ENCODE assay signal across 10 cellular contexts in genomic region chr19:12194827-12195500, GRCh38. TPM values are rescaled to one million over a fixed set of nuclear protein-coding genes. Genes with fewer than 3 reads are reported as not detected.
DNase-seq lines count a peak whose midpoint lies in the region; ATAC-seq and TF ChIP-seq lines count a peak whose summit lies in the region.
"Had no signal": no experiment of that assay in that cellular context is flagged by ENCODE, and none has a peak within 500 bp of the region (broad histone marks: within the 10 kb centered on the region; RNA-seq: fewer than 3 reads in every experiment).

No MANE protein-coding gene starts in this region.

- H3K36me3 ChIP-seq in osteoblast (ENCODE audit: insufficient read depth, low read length): peaks cover 9% of the 10 kb centered on the region

- no peaks in the 10 kb centered on the region for H4K20me1 ChIP-seq in osteoblast (ENCODE audit: insufficient read depth, low read length)

- H3K27me3 Mint-ChIP-seq in activated T-helper 1 cell treated with anti-CD3 and anti-CD28 coated beads, Interleukin-12 subunit alpha, Interleukin-12 subunit beta, Interleukin-2, Interleukin-4 antibody, amounts not matched to agents 30 ng/mL and 10 ng/mL and 1 ng/mL, durations not matched to agents 14 hours and 24 hours and 36 hours (ENCODE audit: insufficient read depth): no peaks in the 10 kb centered on the region
- peaks cover 4% of the 10 kb centered on the region for H3K27me3 Mint-ChIP-seq in activated naive CD4-positive, alpha-beta T cell treated with anti-CD3 and anti-CD28 coated beads, Interleukin-2, amount 10 ng/mL, durations not matched to agents 7 days and 5 days

- H3K4me3 ChIP-seq in osteoblast (ENCODE audit: insufficient read depth, low read length): peak overlapping the region; percentile 63
- H3K4me3 ChIP-seq: SK-N-MC had no signal

- ATAC-seq in HG03378 (IDR thresholded peaks at IDR 0.05; ENCODE audit: unreplicated experiment): no peak
- ATAC-seq in HG02973 (IDR thresholded peaks at IDR 0.05; ENCODE audit: unreplicated experiment): no peak

- intact Hi-C loops in activated T-helper 1 cell treated with anti-CD3 and anti-CD28 coated beads, Interleukin-12 subunit alpha, Interleukin-12 subunit beta, Interleukin-2, Interleukin-4 antibody, amounts not matched to agents 30 ng/mL and 10 ng/mL and 1 ng/mL, durations not matched to agents 14 hours and 24 hours and 36 hours (cut with micrococcal nuclease): no loop called here

- H3K9me3 Mint-ChIP-seq in activated T-helper 1 cell treated with anti-CD3 and anti-CD28 coated beads, Interleukin-12 subunit alpha, Interleukin-12 subunit beta, Interleukin-2, Interleukin-4 antibody, amounts not matched to agents 30 ng/mL and 10 ng/mL and 1 ng/mL, durations not matched to agents 14 hours and 24 hours and 36 hours: peaks cover 55% of the 10 kb centered on the region
- peaks cover 63% of the 10 kb centered on the region for H3K9me3 Mint-ChIP-seq in activated naive CD4-positive, alpha-beta T cell treated with anti-CD3 and anti-CD28 coated beads, Interleukin-2, amount 10 ng/mL, durations not matched to agents 7 days and 5 days

- H3K4me1 Mint-ChIP-seq in activated T-helper 1 cell treated with anti-CD3 and anti-CD28 coated beads, Interleukin-12 subunit alpha, Interleukin-12 subunit beta, Interleukin-2, Interleukin-4 antibody, amounts not matched to agents 30 ng/mL and 10 ng/mL and 1 ng/mL, durations not matched to agents 14 hours and 24 hours and 36 hours (ENCODE audit: low read depth): no peaks in the 10 kb centered on the region
- peaks cover 19% of the 10 kb centered on the region for H3K4me1 Mint-ChIP-seq in activated naive CD4-positive, alpha-beta T cell treated with anti-CD3 and anti-CD28 coated beads, Interleukin-2, amount 10 ng/mL, durations not matched to agents 7 days and 5 days

- H3K27ac ChIP-seq in osteoblast (ENCODE audit: low read depth, low read length): no peak overlapping the region
- H3K27ac ChIP-seq: 22Rv1, SK-N-MC had no signal

- no peak for TF ChIP-seq CTCF in osteoblast (IDR thresholded peaks at IDR 0.05; ENCODE audit: extremely low read depth, low read depth, low read length)

- no peaks in the 10 kb centered on the region for H3K79me2 ChIP-seq in osteoblast (ENCODE audit: insufficient read depth, low read length)

- H3K4me2 ChIP-seq in osteoblast (ENCODE audit: insufficient read depth, low read length): peak overlapping the region; percentile 59

- H3K27me3 ChIP-seq in osteoblast (ENCODE audit: insufficient read depth, low read length): no peaks in the 10 kb centered on the region

- peak overlapping the region; percentile 15 for H2AFZ ChIP-seq in osteoblast (ENCODE audit: low read length)

- H3K27ac Mint-ChIP-seq in activated T-helper 1 cell treated with anti-CD3 and anti-CD28 coated beads, Interleukin-12 subunit alpha, Interleukin-12 subunit beta, Interleukin-2, Interleukin-4 antibody, amounts not matched to agents 30 ng/mL and 10 ng/mL and 1 ng/mL, durations not matched to agents 14 hours and 24 hours and 36 hours: no peak overlapping the region
- peak overlapping the region; percentile 68 for H3K27ac Mint-ChIP-seq in activated naive CD4-positive, alpha-beta T cell treated with anti-CD3 and anti-CD28 coated beads, Interleukin-2, amount 10 ng/mL, durations not matched to agents 7 days and 5 days

- CTCF ChIA-PET in activated naive CD4-positive, alpha-beta T cell treated with anti-CD3 and anti-CD28 coated beads, Interleukin-2, amount 10 ng/mL, durations not matched to agents 7 days and 5 days (lab: Charles Lee): no interaction called here

- H3K4me3 Mint-ChIP-seq in activated T-helper 1 cell treated with anti-CD3 and anti-CD28 coated beads, Interleukin-12 subunit alpha, Interleukin-12 subunit beta, Interleukin-2, Interleukin-4 antibody, amounts not matched to agents 30 ng/mL and 10 ng/mL and 1 ng/mL, durations not matched to agents 14 hours and 24 hours and 36 hours: no peak overlapping the region
- H3K4me3 Mint-ChIP-seq in activated naive CD4-positive, alpha-beta T cell treated with anti-CD3 and anti-CD28 coated beads, Interleukin-2, amount 10 ng/mL, durations not matched to agents 7 days and 5 days: peak overlapping the region; percentile 65

- peaks cover 22% of the 10 kb centered on the region for H3K36me3 Mint-ChIP-seq in activated T-helper 1 cell treated with anti-CD3 and anti-CD28 coated beads, Interleukin-12 subunit alpha, Interleukin-12 subunit beta, Interleukin-2, Interleukin-4 antibody, amounts not matched to agents 30 ng/mL and 10 ng/mL and 1 ng/mL, durations not matched to agents 14 hours and 24 hours and 36 hours (ENCODE audit: low read depth)
- H3K36me3 Mint-ChIP-seq in activated naive CD4-positive, alpha-beta T cell treated with anti-CD3 and anti-CD28 coated beads, Interleukin-2, amount 10 ng/mL, durations not matched to agents 7 days and 5 days: peaks cover 42% of the 10 kb centered on the region

- DNase-seq in activated T-helper 1 cell treated with Interleukin-2 at 50 U/mL for 16 hours (ENCODE audit: low read depth) (peak; percentile 26), glomerular endothelial cell (ENCODE audit: extremely low read depth, low read depth, low spot score) (peak; percentile 22), osteoblast (ENCODE audit: insufficient read length, low spot score, missing footprints) (no peak), superior temporal gyrus (ENCODE audit: extremely low spot score) (peak; percentile 90)
- no peak for DNase-seq in activated T-helper 1 cell treated with anti-CD3 and anti-CD28 coated beads, Interleukin-12 subunit alpha, Interleukin-12 subunit beta, Interleukin-2, Interleukin-4 antibody, amounts not matched to agents 30 ng/mL and 10 ng/mL and 1 ng/mL, durations not matched to agents 14 hours and 24 hours and 36 hours (ENCODE audit: low spot score)
- DNase-seq in activated naive CD4-positive, alpha-beta T cell treated with anti-CD3 and anti-CD28 coated beads, Interleukin-2, amount 10 ng/mL, durations not matched to agents 7 days and 5 days: peak; percentile 68

- H3K9me3 ChIP-seq in osteoblast (ENCODE audit: low read depth, low read length): peaks cover 21% of the 10 kb centered on the region

- H3K4me1 ChIP-seq in osteoblast (ENCODE audit: insufficient read depth, low read length): no peaks in the 10 kb centered on the region

RNA-seq across cellular contexts. Expression of gene ZNF136, which starts 32.1 kb away (rescaled TPM):
- total RNA-seq in activated T-helper 1 cell treated with anti-CD3 and anti-CD28 coated beads, Interleukin-12 subunit alpha, Interleukin-12 subunit beta, Interleukin-2, Interleukin-4 antibody, amounts not matched to agents 30 ng/mL and 10 ng/mL and 1 ng/mL, durations not matched to agents 14 hours and 24 hours and 36 hours: 10.1 and 10.8 TPM in 2 replicates
- 3.9 and 4.6 TPM in 2 replicates for total RNA-seq in glomerular endothelial cell
- total RNA-seq in osteoblast: 8.3 and 8.7 TPM in 2 replicates

RNA-seq across cellular contexts. Expression of gene ZNF625, which starts 38.4 kb away (rescaled TPM):
- 2.5 and 2.9 TPM in 2 replicates for total RNA-seq in activated T-helper 1 cell treated with anti-CD3 and anti-CD28 coated beads, Interleukin-12 subunit alpha, Interleukin-12 subunit beta, Interleukin-2, Interleukin-4 antibody, amounts not matched to agents 30 ng/mL and 10 ng/mL and 1 ng/mL, durations not matched to agents 14 hours and 24 hours and 36 hours
- total RNA-seq in glomerular endothelial cell (8.5 and 12.3 TPM in 2 replicates), osteoblast (13.0 and 13.6 TPM in 2 replicates)

RNA-seq across cellular contexts. Expression of gene ZNF20, which starts 54.8 kb away (rescaled TPM):
- 2.8 and 3.5 TPM in 2 replicates for total RNA-seq in activated T-helper 1 cell treated with anti-CD3 and anti-CD28 coated beads, Interleukin-12 subunit alpha, Interleukin-12 subunit beta, Interleukin-2, Interleukin-4 antibody, amounts not matched to agents 30 ng/mL and 10 ng/mL and 1 ng/mL, durations not matched to agents 14 hours and 24 hours and 36 hours
- 2.4 and 2.6 TPM in 2 replicates for total RNA-seq in glomerular endothelial cell
- 6.9 and 9.4 TPM in 2 replicates for total RNA-seq in osteoblast

Comparison
In these comparisons a context has a peak if more than half of its experiments do, and no peak if none do; other contexts are left out.
1. DNase-seq: peak in activated T-helper 1 cell treated with Interleukin-2 at 50 U/mL for 16 hours (single experiment), activated naive CD4-positive, alpha-beta T cell treated with anti-CD3 and anti-CD28 coated beads, Interleukin-2, amount 10 ng/mL, durations not matched to agents 7 days and 5 days (single experiment), glomerular endothelial cell (single experiment) and superior temporal gyrus (single experiment); none in activated T-helper 1 cell treated with anti-CD3 and anti-CD28 coated beads, Interleukin-12 subunit alpha, Interleukin-12 subunit beta, Interleukin-2, Interleukin-4 antibody, amounts not matched to agents 30 ng/mL and 10 ng/mL and 1 ng/mL, durations not matched to agents 14 hours and 24 hours and 36 hours (single experiment) and osteoblast (single experiment).